In the genomic region with DNA sequence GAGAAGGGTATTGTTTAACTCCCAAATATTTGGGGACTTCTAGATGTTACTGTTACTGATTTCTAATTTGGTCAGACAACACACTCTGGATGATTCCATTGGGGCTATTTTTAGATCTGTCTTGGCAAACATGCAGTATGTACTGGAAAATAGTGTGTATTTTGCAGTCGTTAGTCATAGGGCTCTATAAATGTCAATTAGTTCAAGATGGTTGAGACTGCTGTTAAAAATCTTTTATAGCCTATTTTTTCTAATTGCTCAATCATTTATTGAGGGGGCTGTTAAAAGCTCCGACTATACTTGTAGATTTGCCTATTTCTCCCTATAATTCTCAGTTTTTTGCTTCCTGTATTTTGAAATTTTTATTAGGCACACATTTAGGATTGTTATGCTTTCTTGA, we compare ENCODE assay signal across 12 cellular contexts. TPM values are rescaled to one million over a fixed set of nuclear protein-coding genes. Genes with fewer than 3 reads are reported as not detected.
A peak's percentile ranks its signal among the peaks of the same experiment; 100 is the strongest.
DNase-seq lines count a peak whose midpoint lies in the region; ATAC-seq and TF ChIP-seq lines count a peak whose summit lies in the region.
"Had no signal": no experiment of that assay in that cellular context is flagged by ENCODE, and none has a peak within 500 bp of the region (broad histone marks: within the 10 kb centered on the region; RNA-seq: fewer than 3 reads in every experiment).

No MANE protein-coding gene starts in this region.

- TF ChIP-seq CTCF in brain (conservative IDR thresholded peaks at IDR 0.05) (no peak), right atrium auricular region (IDR thresholded peaks at IDR 0.05) (no peak), stomach (IDR thresholded peaks at IDR 0.05) (no peak)

- H3K18ac ChIP-seq in neuronal stem cell (ENCODE audit: low read length) = no peak overlapping the region

- H3K4me1 Mint-ChIP-seq in brain = peaks cover 39% of the 10 kb centered on the region

- no peak overlapping the region for H3K4me2 ChIP-seq in neuronal stem cell (ENCODE audit: insufficient read depth, low read length, poor library complexity, severe bottlenecking)

- H2BK120ac ChIP-seq in neuronal stem cell (ENCODE audit: low read depth, low read length) = no peak overlapping the region

- DNase-seq in HCEC 1CT = peak; percentile 76
- DNase-seq in right atrium auricular region (ENCODE audit: low spot score) = no peak
- DNase-seq in stomach = no peak
- no peak for DNase-seq in NCI-H524 (lab: John Stamatoyannopoulos, UW)
- no peak for DNase-seq in NCI-H2227 treated with DMSO at 0.1 percent for 48 hours (lab: John Stamatoyannopoulos, UW)
- DNase-seq in neuronal stem cell (ENCODE audit: low spot score) = no peak
- DNase-seq: activated T-cell treated with anti-CD3 and anti-CD28 coated beads, Interleukin-2, amount 50 U/mL, for 1 hour; effector CD8-positive, alpha-beta T cell; small intestine had no signal

- H3K14ac ChIP-seq in neuronal stem cell (ENCODE audit: low read length) = no peak overlapping the region

- H2BK15ac ChIP-seq in neuronal stem cell (ENCODE audit: low read length) = no peak overlapping the region

- H3K4me3 Mint-ChIP-seq in brain = peak overlapping the region in 3 of 5 experiments; percentile 32 to 44 (median 38)

- H3K9me3 ChIP-seq in right atrium auricular region (no peaks in the 10 kb centered on the region), stomach (no peaks in the 10 kb centered on the region), neuronal stem cell (replicated peaks in 1 of 2; ENCODE audit: control insufficient read depth in 2 of 2, insufficient read depth in 1 of 2, low read depth in 1 of 2, low read length in 2 of 2) (peaks cover 2 to 9% of the 10 kb centered on the region in 2 donors)

- H3K27ac Mint-ChIP-seq in brain = peak overlapping the region; percentile 10 to 94 (median 92)

- H3K27ac ChIP-seq in right atrium auricular region (peak overlapping the region; percentile 63 to 78), stomach (peak overlapping the region in 4 of 5 donors; percentile 3 to 50 (median 19)), neuronal stem cell (replicated peaks; ENCODE audit: low read length) (no peak overlapping the region)

- WGBS in stomach, 5 donors = 36 to 44% (median 39%) methylated on average over 2 of the region's 2 CpGs
- WGBS in neuronal stem cell (ENCODE audit: extremely low coverage in 2 of 2, insufficient read length in 2 of 2, insufficient replicate concordance in 1 of 2), 2 donors = no CpG with 5 or more reads among the region's 2 CpGs

- ATAC-seq in GM19395 (IDR thresholded peaks at IDR 0.05; ENCODE audit: unreplicated experiment) = no peak

- H2BK12ac ChIP-seq in neuronal stem cell (ENCODE audit: low read length) = no peak overlapping the region

- H3K36me3 ChIP-seq in right atrium auricular region (peaks cover 44% of the 10 kb centered on the region), stomach (peaks cover 36 to 79% (median 75%) of the 10 kb centered on the region in 4 donors), neuronal stem cell (replicated peaks in 1 of 2; ENCODE audit: control insufficient read depth in 2 of 2, insufficient read depth in 2 of 2, low read length in 2 of 2) (peaks cover 33 to 95% of the 10 kb centered on the region in 2 donors)

- H2BK5ac ChIP-seq in neuronal stem cell (ENCODE audit: low read length) = no peak overlapping the region

- H3K36me3 Mint-ChIP-seq in brain = peaks cover 77% of the 10 kb centered on the region

- no peak overlapping the region for H3K4ac ChIP-seq in neuronal stem cell (ENCODE audit: low read length)

- no peak for TF ChIP-seq EP300 in stomach (IDR thresholded peaks at IDR 0.05)

- H3K9ac ChIP-seq in neuronal stem cell (ENCODE audit: low read depth, low read length, poor library complexity) = no peak overlapping the region

- H3K4me1 ChIP-seq in right atrium auricular region (peaks cover 0 to 34% of the 10 kb centered on the region in 2 donors), stomach (peaks cover 14 to 38% (median 26%) of the 10 kb centered on the region in 4 donors), neuronal stem cell (ENCODE audit: control insufficient read depth in 2 of 2, insufficient read depth in 1 of 2, low read depth in 1 of 2, low read length in 2 of 2) (peaks cover 8 to 9% of the 10 kb centered on the region in 2 donors)

- no peak overlapping the region for H2AFZ ChIP-seq in neuronal stem cell (ENCODE audit: low read length)

- TF ChIP-seq POLR2A in stomach (IDR thresholded peaks at IDR 0.05) = no peak

- no peak overlapping the region for H2AK5ac ChIP-seq in neuronal stem cell (ENCODE audit: low read depth, low read length)

- no peak overlapping the region for H4K91ac ChIP-seq in neuronal stem cell (ENCODE audit: low read depth, low read length, poor library complexity)

- intact Hi-C loops in stomach (cut with DNase I; ENCODE audit: low total_unique reads) = no loop called here

- H4K8ac ChIP-seq in neuronal stem cell (ENCODE audit: low read depth, low read length) = no peak overlapping the region

- no peak overlapping the region for H3K4me3 ChIP-seq in right atrium auricular region
- H3K4me3 ChIP-seq in stomach = no peak overlapping the region
- no peak overlapping the region for H3K4me3 ChIP-seq in neuronal stem cell (ENCODE audit: low read length in 2 of 2)

- H3K9me3 Mint-ChIP-seq in brain = peaks cover 0 to 11% (median 0%) of the 10 kb centered on the region in 5 experiments

- no peaks in the 10 kb centered on the region for H3K27me3 ChIP-seq in right atrium auricular region
- no peaks in the 10 kb centered on the region for H3K27me3 ChIP-seq in stomach
- H3K27me3 ChIP-seq in neuronal stem cell (ENCODE audit: control insufficient read depth in 3 of 3, insufficient read depth in 3 of 3, low read depth in 1 of 3, low read length in 3 of 3) = no peaks in the 10 kb centered on the region

- peaks cover 6% of the 10 kb centered on the region for H3K79me1 ChIP-seq in neuronal stem cell (ENCODE audit: low read depth, low read length)

- H3K27me3 Mint-ChIP-seq in brain = no peaks in the 10 kb centered on the region

- H3K23ac ChIP-seq in neuronal stem cell (ENCODE audit: low read depth, low read length, poor library complexity) = no peak overlapping the region

RNA-seq across cellular contexts. Expression of gene PPP5C, which starts 31.4 kb away (rescaled TPM):
- polyA plus RNA-seq in brain (ENCODE audit: insufficient read depth, low read depth, low replicate concordance) (96.7 TPM), stomach (10 to 100 TPM; 29.6 to 39.3 (median 35.4) TPM)
- total RNA-seq in right atrium auricular region (10 to 100 TPM; 59.1 to 84.3 TPM), stomach (100 to 1,000 TPM in 1 of 5 donors, 10 to 100 TPM in 4; 54.5 to 124 (median 82.0) TPM)
- polyA plus RNA-seq in neuronal stem cell (2013, experiment 1 of 2) = 79.2 TPM
- 78.7 TPM for polyA plus RNA-seq in neuronal stem cell (2013, experiment 2 of 2)

RNA-seq across cellular contexts. Expression of gene CCDC8, which starts 35.1 kb away (rescaled TPM):
- 14.1 TPM for polyA plus RNA-seq in brain (ENCODE audit: insufficient read depth, low read depth, low replicate concordance)
- total RNA-seq in right atrium auricular region = 10 to 100 TPM; 30.4 to 34.6 TPM
- 10 to 100 TPM in 1 of 5 donors, under 1 TPM in 2, not detected in 2; 0.29 to 22.9 (median 0.89) TPM for total RNA-seq in stomach
- polyA plus RNA-seq in stomach = 1 to 10 TPM; 1.4 to 4.4 (median 3.8) TPM
- 7.0 TPM for polyA plus RNA-seq in neuronal stem cell (2013, experiment 1 of 2)
- 7.6 TPM for polyA plus RNA-seq in neuronal stem cell (2013, experiment 2 of 2)

RNA-seq across cellular contexts. Expression of gene PNMA8C, which starts 50.5 kb away (rescaled TPM):
- polyA plus RNA-seq in brain (ENCODE audit: insufficient read depth, low read depth, low replicate concordance) = 5.3 TPM
- not detected for total RNA-seq in right atrium auricular region
- total RNA-seq in stomach = under 1 TPM in 1 of 5 donors, not detected in 4; 0.18 TPM
- under 1 TPM in 1 of 3 donors, not detected in 2; 0.05 TPM for polyA plus RNA-seq in stomach
- 0.52 TPM for polyA plus RNA-seq in neuronal stem cell (2013, experiment 1 of 2)
- polyA plus RNA-seq in neuronal stem cell (2013, experiment 2 of 2) = 0.47 TPM
- polyA plus RNA-seq: liver had no signal
